ENCODE assay signal across 10 cellular contexts in genomic region chr16:70694517-70695218, GRCh38. TPM values are rescaled to one million over a fixed set of nuclear protein-coding genes. Genes with fewer than 3 reads are reported as not detected.
DNase-seq lines count a peak whose midpoint lies in the region; ATAC-seq and TF ChIP-seq lines count a peak whose summit lies in the region.
"Had no signal": no experiment of that assay in that cellular context is flagged by ENCODE, and none has a peak within 500 bp of the region (broad histone marks: within the 10 kb centered on the region; RNA-seq: fewer than 3 reads in every experiment).

No MANE protein-coding gene starts in this region.

- in situ Hi-C loops in GM13977 (cut with MboI; ENCODE audit: low pct_unique_long_range_greater_than_20kb, low sequenced_read_pairs, unreplicated experiment) = no loop called here

- H3K27me3 ChIP-seq in GM23338 (ENCODE audit: insufficient read depth) (no peaks in the 10 kb centered on the region), cardiac muscle cell (no peaks in the 10 kb centered on the region), skeletal muscle tissue (ENCODE audit: control insufficient read depth in 3 of 3, insufficient read depth in 3 of 3, low read length in 3 of 3) (no peaks in the 10 kb centered on the region)
- H3K27me3 ChIP-seq: neutrophil had no signal

- H3K4me1 Mint-ChIP-seq in GM23338 = peaks cover 25% of the 10 kb centered on the region

- peak overlapping the region; percentile 51 for H3K4me2 ChIP-seq in GM23338

- peaks cover 19% of the 10 kb centered on the region for H3K27me3 Mint-ChIP-seq in GM23338 (ENCODE audit: insufficient read depth, low read depth, poor library complexity)

- H3K9me3 ChIP-seq in cardiac muscle cell (ENCODE audit: low read depth) = no peaks in the 10 kb centered on the region
- H3K9me3 ChIP-seq in skeletal muscle tissue (ENCODE audit: control insufficient read depth in 3 of 3, low read length in 3 of 3) = no peaks in the 10 kb centered on the region
- H3K9me3 ChIP-seq: neutrophil had no signal

- H3K27ac ChIP-seq in GM23338 (ENCODE audit: low read depth) (peak overlapping the region; percentile 87), cardiac muscle cell (peak overlapping the region; percentile 99), skeletal muscle tissue (ENCODE audit: low read depth, low read length) (peak overlapping the region; percentile 96)
- H3K27ac ChIP-seq: neutrophil had no signal

- H3K9me2 ChIP-seq in GM23338 (ENCODE audit: insufficient read depth) = no peaks in the 10 kb centered on the region

- peak overlapping the region in 1 of 3 donors; percentile 82 for H3K9ac ChIP-seq in skeletal muscle tissue (ENCODE audit: low read depth in 1 of 3, low read length in 3 of 3)

- no peak overlapping the region for H2AFZ ChIP-seq in GM23338

- TF ChIP-seq CTCF in GM23338 (conservative IDR thresholded peaks at IDR 0.05; ENCODE audit: low read depth in 2 of 2) (no peak), cardiac muscle cell (IDR thresholded peaks at IDR 0.05; ENCODE audit: low read depth, low read length) (no peak), GM13977 (IDR thresholded peaks at IDR 0.05; ENCODE audit: extremely low read depth, insufficient read depth, missing control alignments) (no peak)

- no peaks in the 10 kb centered on the region for H4K20me1 ChIP-seq in GM23338 (replicated peaks; ENCODE audit: insufficient read depth)

- peaks cover 2% of the 10 kb centered on the region; the same call in 1 of the 3 replicates for H3K36me3 Mint-ChIP-seq in GM23338 (ENCODE audit: low read depth)

- no peak; the same call in 2 of the 3 replicates for ATAC-seq in GM23338

- no peaks in the 10 kb centered on the region for H3K36me3 ChIP-seq in GM23338 (ENCODE audit: insufficient read depth)
- no peaks in the 10 kb centered on the region for H3K36me3 ChIP-seq in cardiac muscle cell
- no peaks in the 10 kb centered on the region for H3K36me3 ChIP-seq in skeletal muscle tissue (ENCODE audit: control insufficient read depth in 3 of 3, insufficient read depth in 3 of 3, low read length in 3 of 3)

- peaks cover 24% of the 10 kb centered on the region for H3K4me1 ChIP-seq in GM23338 (ENCODE audit: insufficient read depth)
- H3K4me1 ChIP-seq in cardiac muscle cell (ENCODE audit: low read depth) = peaks cover 85% of the 10 kb centered on the region
- H3K4me1 ChIP-seq in skeletal muscle tissue (ENCODE audit: control insufficient read depth in 3 of 3, insufficient read depth in 3 of 3, low read length in 3 of 3) = peaks cover 92 to 100% (median 98%) of the 10 kb centered on the region in 3 donors

- H3F3A ChIP-seq in GM23338 (replicated peaks; ENCODE audit: low read depth) = 0 out of 2 replicates have a peak, but pooled peaks cover 3% of the 10 kb centered on the region

- no peaks in the 10 kb centered on the region for H3K79me2 ChIP-seq in GM23338 (replicated peaks; ENCODE audit: insufficient read depth)

- no peak overlapping the region for H3K4me3 ChIP-seq in GM23338
- no peak overlapping the region for H3K4me3 ChIP-seq in cardiac muscle cell
- no peak overlapping the region for H3K4me3 ChIP-seq in skeletal muscle tissue (ENCODE audit: low read length in 3 of 3)

- peak overlapping the region; percentile 72; the same call in 1 of the 2 replicates for H3K27ac Mint-ChIP-seq in GM23338

- H3K4me3 Mint-ChIP-seq in GM23338 = no peak overlapping the region

- H3K9me3 Mint-ChIP-seq in GM23338 = no peaks in the 10 kb centered on the region

- DNase-seq in GM23338 (ENCODE audit: low spot score) (no peak), SHP77 treated with DMSO at 0.1 percent for 48 hours (lab: John Stamatoyannopoulos, UW) (peak; percentile 80), cardiac muscle cell (ENCODE audit: low read depth in 1 of 2, low spot score in 1 of 2) (no peak), GM13977 (ENCODE audit: low spot score) (no peak), KG1 (lab: John Stamatoyannopoulos, UW) (no peak)
- DNase-seq in activated CD4-positive, CD25-positive, alpha-beta regulatory T cell (lab: John Stamatoyannopoulos, UW) = no peak
- DNase-seq in stimulated activated naive CD4-positive, alpha-beta T cell (lab: John Stamatoyannopoulos, UW) = no peak
- DNase-seq: activated CD8-positive, alpha-beta memory T cell treated with anti-CD3 and anti-CD28 coated beads, Interleukin-2, amount 50 U/mL, for 4 hours had no signal

TF ChIP-seq in GM23338, 12 proteins besides CTCF, POLR2A, EP300 and RAD21:
- no peak for TF ChIP-seq STAT1 (IDR thresholded peaks at IDR 0.05; ENCODE audit: unreplicated experiment)
- no peak for TF ChIP-seq EZH2phosphoT487 (IDR thresholded peaks at IDR 0.05; ENCODE audit: unreplicated experiment)
- TF ChIP-seq, protein P1, sequence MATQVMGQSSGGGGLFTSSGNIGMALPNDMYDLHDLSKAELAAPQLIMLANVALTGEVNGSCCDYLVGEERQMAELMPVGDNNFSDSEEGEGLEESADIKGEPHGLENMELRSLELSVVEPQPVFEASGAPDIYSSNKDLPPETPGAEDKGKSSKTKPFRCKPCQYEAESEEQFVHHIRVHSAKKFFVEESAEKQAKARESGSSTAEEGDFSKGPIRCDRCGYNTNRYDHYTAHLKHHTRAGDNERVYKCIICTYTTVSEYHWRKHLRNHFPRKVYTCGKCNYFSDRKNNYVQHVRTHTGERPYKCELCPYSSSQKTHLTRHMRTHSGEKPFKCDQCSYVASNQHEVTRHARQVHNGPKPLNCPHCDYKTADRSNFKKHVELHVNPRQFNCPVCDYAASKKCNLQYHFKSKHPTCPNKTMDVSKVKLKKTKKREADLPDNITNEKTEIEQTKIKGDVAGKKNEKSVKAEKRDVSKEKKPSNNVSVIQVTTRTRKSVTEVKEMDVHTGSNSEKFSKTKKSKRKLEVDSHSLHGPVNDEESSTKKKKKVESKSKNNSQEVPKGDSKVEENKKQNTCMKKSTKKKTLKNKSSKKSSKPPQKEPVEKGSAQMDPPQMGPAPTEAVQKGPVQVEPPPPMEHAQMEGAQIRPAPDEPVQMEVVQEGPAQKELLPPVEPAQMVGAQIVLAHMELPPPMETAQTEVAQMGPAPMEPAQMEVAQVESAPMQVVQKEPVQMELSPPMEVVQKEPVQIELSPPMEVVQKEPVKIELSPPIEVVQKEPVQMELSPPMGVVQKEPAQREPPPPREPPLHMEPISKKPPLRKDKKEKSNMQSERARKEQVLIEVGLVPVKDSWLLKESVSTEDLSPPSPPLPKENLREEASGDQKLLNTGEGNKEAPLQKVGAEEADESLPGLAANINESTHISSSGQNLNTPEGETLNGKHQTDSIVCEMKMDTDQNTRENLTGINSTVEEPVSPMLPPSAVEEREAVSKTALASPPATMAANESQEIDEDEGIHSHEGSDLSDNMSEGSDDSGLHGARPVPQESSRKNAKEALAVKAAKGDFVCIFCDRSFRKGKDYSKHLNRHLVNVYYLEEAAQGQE (IDR thresholded peaks at IDR 0.05; ENCODE audit: unreplicated experiment) = no peak
- TF ChIP-seq CREB1 (CRISPR knock-in tag; IDR thresholded peaks at IDR 0.05; ENCODE audit: low read depth) = no peak

RNA-seq across cellular contexts. Expression of gene MTSS2, which starts 8.8 kb away (rescaled TPM):
- 16.5 and 19.6 TPM in 2 replicates for total RNA-seq in GM23338 (2014; rRNA removed; shearing (Covaris generic))
- polyA plus RNA-seq in GM23338 (2016; fragmentation: Nextera tagmentation; extraction: Ambion mirVana) = 1.6 and 1.9 TPM in 2 replicates
- total RNA-seq in cardiac muscle cell = 47.2 and 82.3 TPM in 2 replicates
- 12.4 and 22.7 TPM in 2 replicates for polyA plus RNA-seq in cardiac muscle cell
- total RNA-seq in skeletal muscle tissue = 18.8 TPM

RNA-seq across cellular contexts. Expression of gene IL34, which starts 48.3 kb away (rescaled TPM):
- total RNA-seq in GM23338 (2014; rRNA removed; shearing (Covaris generic)) = 4.6 and 6.6 TPM in 2 replicates
- polyA plus RNA-seq in GM23338 (2016; fragmentation: Nextera tagmentation; extraction: Ambion mirVana) (3.1 and 4.3 TPM in 2 replicates), cardiac muscle cell (0.10 TPM in 1 of 2 replicates, not detected in the other)
- total RNA-seq in cardiac muscle cell (not detected in 2 replicates), skeletal muscle tissue (6.8 TPM)
